In genomic region chr17:65182233-65182632, GRCh38 we compare ENCODE assay signal across 10 cellular contexts. TPM values are rescaled to one million over a fixed set of nuclear protein-coding genes. Genes with fewer than 3 reads are reported as not detected.
DNase-seq lines count a peak whose midpoint lies in the region; ATAC-seq lines count a peak whose summit lies in the region.
"Had no signal": no experiment of that assay in that cellular context is flagged by ENCODE, and none has a peak within 500 bp of the region (broad histone marks: within the 10 kb centered on the region; RNA-seq: fewer than 3 reads in every experiment).

No MANE protein-coding gene starts in this region.

- H3K27me3 ChIP-seq in trophoblast cell (ENCODE audit: insufficient read depth, low read length) = no peaks in the 10 kb centered on the region

- H3K79me2 ChIP-seq in trophoblast cell (ENCODE audit: control insufficient read depth, insufficient read depth, low read length, poor library complexity) = no peaks in the 10 kb centered on the region

- peak overlapping the region; percentile 16 for H3K14ac ChIP-seq in trophoblast cell (ENCODE audit: low read length)

- peak overlapping the region; percentile 80 for H2BK12ac ChIP-seq in trophoblast cell (ENCODE audit: low read length)

- no peak for DNase-seq in activated T-cell treated with anti-CD3 and anti-CD28 coated beads, Interleukin-2, amount 50 U/mL, for 72 hours
- no peak for DNase-seq in activated T-cell treated with anti-CD3 and anti-CD28 coated beads, Interleukin-2, amount 50 U/mL, for 48 hours
- no peak for DNase-seq in trophoblast cell
- no peak for DNase-seq in stimulated activated CD4-positive, alpha-beta T cell treated with anti-CD3 and anti-CD28 coated beads, Interleukin-1b, Interleukin-23, amount 100 ng/mL, for 48 hours
- no peak for DNase-seq in stimulated activated CD4-positive, alpha-beta T cell treated with anti-CD3 and anti-CD28 coated beads, Interleukin-4, amount 100 ng/mL, for 4 hours
- DNase-seq: ACHN, heart left ventricle had no signal

- peak overlapping the region; percentile 27 for H2AK5ac ChIP-seq in trophoblast cell (ENCODE audit: low read length)

- peaks cover 6% of the 10 kb centered on the region for H3K79me1 ChIP-seq in trophoblast cell (ENCODE audit: low read length)

- H3K4me3 ChIP-seq in trophoblast cell (ENCODE audit: low read depth, low read length) = no peak overlapping the region
- H3K4me3 ChIP-seq: heart left ventricle had no signal

- H3K9me3 ChIP-seq in KOPT-K1 (ENCODE audit: insufficient read depth, low read length, poor library complexity, severe bottlenecking) = no peaks in the 10 kb centered on the region
- peaks cover 3% of the 10 kb centered on the region for H3K9me3 ChIP-seq in trophoblast cell (ENCODE audit: insufficient read depth, low read depth, low read length)
- H3K9me3 ChIP-seq: heart left ventricle had no signal

- no peak overlapping the region for H3K9ac ChIP-seq in trophoblast cell (ENCODE audit: low read length)

- H3K4me1 Mint-ChIP-seq in activated T-cell treated with anti-CD3 and anti-CD28 coated beads, Interleukin-2, amount 50 U/mL, for 72 hours (ENCODE audit: low read depth) = peaks cover 62% of the 10 kb centered on the region

- H3K36me3 ChIP-seq in KOPT-K1 (ENCODE audit: insufficient read depth, low read length) = no peaks in the 10 kb centered on the region
- H3K36me3 ChIP-seq in trophoblast cell (ENCODE audit: control insufficient read depth in 1 of 2, insufficient read depth in 2 of 2, low read length in 2 of 2) = no peaks in the 10 kb centered on the region
- H3K36me3 ChIP-seq: heart left ventricle had no signal

- H3K4me2 ChIP-seq in trophoblast cell (ENCODE audit: low read length) = no peak overlapping the region

- peaks cover 0 to 3% of the 10 kb centered on the region in 2 donors for H3K36me3 Mint-ChIP-seq in activated T-cell treated with anti-CD3 and anti-CD28 coated beads, Interleukin-2, amount 50 U/mL, for 72 hours (ENCODE audit: insufficient read depth in 2 of 2)

- H3K27me3 Mint-ChIP-seq in activated T-cell treated with anti-CD3 and anti-CD28 coated beads, Interleukin-2, amount 50 U/mL, for 72 hours (ENCODE audit: low read depth) = peaks cover 17% of the 10 kb centered on the region

- WGBS in trophoblast cell (ENCODE audit: extremely low coverage, insufficient coverage, insufficient read length) = no CpG with 5 or more reads among the region's 9 CpGs

- peak overlapping the region; percentile 14 to 73 for H3K4me3 Mint-ChIP-seq in activated T-cell treated with anti-CD3 and anti-CD28 coated beads, Interleukin-2, amount 50 U/mL, for 72 hours

- H3K27ac Mint-ChIP-seq in activated T-cell treated with anti-CD3 and anti-CD28 coated beads, Interleukin-2, amount 50 U/mL, for 72 hours = peak overlapping the region; percentile 68

- H3K23ac ChIP-seq in trophoblast cell (ENCODE audit: low read length) = no peak overlapping the region

- H4K91ac ChIP-seq in trophoblast cell (ENCODE audit: low read depth, low read length) = peak overlapping the region; percentile 20

- no peak overlapping the region for H3K4ac ChIP-seq in trophoblast cell (ENCODE audit: low read depth, low read length)

- no peak overlapping the region for H2BK5ac ChIP-seq in trophoblast cell (ENCODE audit: low read depth, low read length, poor library complexity)

- H2AFZ ChIP-seq in trophoblast cell (ENCODE audit: insufficient read depth, low read length, poor library complexity) = no peak overlapping the region

- H3K4me1 ChIP-seq in trophoblast cell (ENCODE audit: control insufficient read depth in 1 of 2, insufficient read depth in 2 of 2, low read length in 2 of 2) = peaks cover 4 to 11% of the 10 kb centered on the region in 2 experiments

- H4K8ac ChIP-seq in trophoblast cell (ENCODE audit: low read depth, low read length) = no peak overlapping the region

- peaks cover 1 to 7% of the 10 kb centered on the region in 2 donors for H3K9me3 Mint-ChIP-seq in activated T-cell treated with anti-CD3 and anti-CD28 coated beads, Interleukin-2, amount 50 U/mL, for 72 hours

- peak overlapping the region; percentile 2 for H2BK120ac ChIP-seq in trophoblast cell (ENCODE audit: insufficient read depth, low read length, poor library complexity)

- H4K12ac ChIP-seq in trophoblast cell (ENCODE audit: low read depth, low read length) = no peak overlapping the region

- H3K27ac ChIP-seq in KOPT-K1 (ENCODE audit: low read depth, low read length, poor library complexity, severe bottlenecking) (peak overlapping the region; percentile 77), trophoblast cell (ENCODE audit: low read depth, low read length) (no peak overlapping the region)

- no peak overlapping the region for H3K18ac ChIP-seq in trophoblast cell (ENCODE audit: low read length)

- no peak for ATAC-seq in activated T-cell treated with anti-CD3 and anti-CD28 coated beads, Interleukin-2, amount 50 U/mL, for 72 hours (replicated peaks in 1 of 2)
- ATAC-seq in HG02588 (IDR thresholded peaks at IDR 0.05; ENCODE audit: unreplicated experiment) (peak; percentile 43), GM21381 (IDR thresholded peaks at IDR 0.05; ENCODE audit: unreplicated experiment) (no peak)
- ATAC-seq: heart left ventricle had no signal

RNA-seq across cellular contexts. Expression of gene RGS9, which starts 45.1 kb away (rescaled TPM):
- total RNA-seq in activated T-cell treated with anti-CD3 and anti-CD28 coated beads, Interleukin-2, amount 50 U/mL, for 72 hours = 10 to 100 TPM in 1 of 2 donors, 1 to 10 TPM in 1; 5.8 to 16.6 TPM
- polyA plus RNA-seq in trophoblast cell (2013) = 7.3 and 8.2 TPM in 2 replicates
